Comparison of ENCODE assay signal across 15 cellular contexts in genomic region chr6:140711019-140711613, GRCh38.
A peak's percentile ranks its signal among the peaks of the same experiment; 100 is the strongest.
DNase-seq lines count a peak whose midpoint lies in the region; ATAC-seq and TF ChIP-seq lines count a peak whose summit lies in the region.
"Had no signal": no experiment of that assay in that cellular context is flagged by ENCODE, and none has a peak within 500 bp of the region (broad histone marks: within the 10 kb centered on the region; RNA-seq: fewer than 3 reads in every experiment).

No MANE protein-coding gene starts in this region.

- H3K9me3 Mint-ChIP-seq in WTC11: peaks cover 5% of the 10 kb centered on the region

- H3K9me2 ChIP-seq in SU-DHL-6 (replicated peaks; ENCODE audit: insufficient read depth, low read length): no peaks in the 10 kb centered on the region

- H3K4me1 ChIP-seq in gastrocnemius medialis: no peaks in the 10 kb centered on the region
- H3K4me1 ChIP-seq: sigmoid colon had no signal

- H3K27me3 ChIP-seq in SU-DHL-6 (ENCODE audit: low read length) (no peaks in the 10 kb centered on the region), gastrocnemius medialis (no peaks in the 10 kb centered on the region)
- H3K27me3 ChIP-seq: sigmoid colon had no signal

- no peaks in the 10 kb centered on the region for H3K36me3 Mint-ChIP-seq in WTC11
- H3K36me3 Mint-ChIP-seq: CD8-positive, alpha-beta memory T cell; natural killer cell treated with Interleukin-12 subunit alpha and Interleukin-12 subunit beta and Interleukin-15 and Interleukin-18, amount 100 ng/mL, for 72 hours had no signal

- no peak for TF ChIP-seq POLR2A in gastrocnemius medialis (IDR thresholded peaks at IDR 0.05)

- CTCF ChIA-PET in WTC11 (lab: Charles Lee): no interaction called here

- no peak for TF ChIP-seq CTCF in SU-DHL-6 (IDR thresholded peaks at IDR 0.05; ENCODE audit: insufficient read depth, low read length, poor library complexity, severe bottlenecking)
- TF ChIP-seq CTCF in gastrocnemius medialis (IDR thresholded peaks at IDR 0.05 in 4 of 5, conservative IDR thresholded peaks at IDR 0.05 in 1 of 5): no peak
- TF ChIP-seq CTCF in WTC11 (IDR thresholded peaks at IDR 0.05): no peak

- no peak for DNase-seq in gastrocnemius medialis
- DNase-seq in WTC11 (ENCODE audit: low spot score): no peak
- no peak for DNase-seq in medulla oblongata (ENCODE audit: extremely low spot score)
- no peak for DNase-seq in putamen (ENCODE audit: low spot score)
- DNase-seq: aorta; CD8-positive, alpha-beta memory T cell; effector memory CD4-positive, alpha-beta T cell; left colon; NCI-H1930; sigmoid colon had no signal

- peaks cover 19% of the 10 kb centered on the region for H3F3A ChIP-seq in SU-DHL-6 (ENCODE audit: insufficient read depth)

- intact Hi-C loops in gastrocnemius medialis (cut with DNase I; ENCODE audit: low total_unique reads): no loop called here

- H3K27ac Mint-ChIP-seq in WTC11: no peak overlapping the region
- H3K27ac Mint-ChIP-seq: natural killer cell treated with Interleukin-12 subunit alpha and Interleukin-12 subunit beta and Interleukin-15 and Interleukin-18, amount 100 ng/mL, for 72 hours had no signal

- no peaks in the 10 kb centered on the region for H3K79me2 ChIP-seq in SU-DHL-6 (ENCODE audit: insufficient read depth, low read length)

- 0 out of 2 replicates have a peak, but pooled peaks cover 4% of the 10 kb centered on the region for H3K9me3 ChIP-seq in SU-DHL-6 (ENCODE audit: insufficient read depth, low read length)
- H3K9me3 ChIP-seq in gastrocnemius medialis: no peaks in the 10 kb centered on the region

- in situ Hi-C loops in gastrocnemius medialis (cut with MboI; ENCODE audit: low sequenced_read_pairs in 4 of 4): no loop called here

- H3K4me2 ChIP-seq in SU-DHL-6 (ENCODE audit: low read depth, low read length, poor library complexity, severe bottlenecking): peak overlapping the region; percentile 69

- peak overlapping the region; percentile 75 for H2AFZ ChIP-seq in SU-DHL-6 (ENCODE audit: low read depth, low read length, severe bottlenecking)

- POLR2A ChIA-PET in WTC11 (lab: Charles Lee): no interaction called here

- ATAC-seq in GM18498 (IDR thresholded peaks at IDR 0.05; ENCODE audit: unreplicated experiment) (peak; percentile 61), GM19351 (IDR thresholded peaks at IDR 0.05; ENCODE audit: unreplicated experiment) (peak; percentile 82), HG03432 (IDR thresholded peaks at IDR 0.05; ENCODE audit: unreplicated experiment) (peak; percentile 73), gastrocnemius medialis (no peak), WTC11 (no peak)
- ATAC-seq: left colon; natural killer cell treated with Interleukin-12 subunit alpha and Interleukin-12 subunit beta and Interleukin-15 and Interleukin-18, amount 100 ng/mL, for 72 hours had no signal

- H3K36me3 ChIP-seq in SU-DHL-6 (ENCODE audit: low read length): peaks cover 3% of the 10 kb centered on the region; the same call in 1 of the 2 replicates
- H3K36me3 ChIP-seq in gastrocnemius medialis: no peaks in the 10 kb centered on the region
- H3K36me3 ChIP-seq: sigmoid colon had no signal

- no peaks in the 10 kb centered on the region for H3K27me3 Mint-ChIP-seq in WTC11 (ENCODE audit: low read depth)
- H3K27me3 Mint-ChIP-seq: CD8-positive, alpha-beta memory T cell; natural killer cell treated with Interleukin-12 subunit alpha and Interleukin-12 subunit beta and Interleukin-15 and Interleukin-18, amount 100 ng/mL, for 72 hours had no signal

- no peak overlapping the region for H3K4me3 Mint-ChIP-seq in WTC11
- H3K4me3 Mint-ChIP-seq: CD8-positive, alpha-beta memory T cell; natural killer cell treated with Interleukin-12 subunit alpha and Interleukin-12 subunit beta and Interleukin-15 and Interleukin-18, amount 100 ng/mL, for 72 hours had no signal

- no peaks in the 10 kb centered on the region for H4K20me1 ChIP-seq in SU-DHL-6 (ENCODE audit: low read depth, low read length)

- H3K27ac ChIP-seq in SU-DHL-6 (ENCODE audit: low read depth, low read length) (peak overlapping the region; percentile 86), gastrocnemius medialis (no peak overlapping the region)
- H3K27ac ChIP-seq: sigmoid colon had no signal

- H3K4me3 ChIP-seq in SU-DHL-6 (ENCODE audit: insufficient read depth, low read length, poor library complexity, severe bottlenecking) (peak overlapping the region; percentile 44), gastrocnemius medialis (no peak overlapping the region)
- H3K4me3 ChIP-seq: sigmoid colon had no signal

- H3K9ac ChIP-seq in SU-DHL-6 (ENCODE audit: low read length): peak overlapping the region; percentile 13

- H3K4me1 Mint-ChIP-seq in WTC11: no peaks in the 10 kb centered on the region
- H3K4me1 Mint-ChIP-seq: CD8-positive, alpha-beta memory T cell had no signal

TF ChIP-seq in WTC11, 78 proteins besides CTCF, POLR2A, EP300 and RAD21 (continues in another document):
- no peak for TF ChIP-seq MXD4 (CRISPR knock-in tag; IDR thresholded peaks at IDR 0.05; ENCODE audit: borderline replicate concordance)
- no peak for TF ChIP-seq NFYB (CRISPR knock-in tag; conservative IDR thresholded peaks at IDR 0.05; ENCODE audit: low read depth)
- no peak for TF ChIP-seq PRDM15 (CRISPR knock-in tag; IDR thresholded peaks at IDR 0.05)
- no peak for TF ChIP-seq TP53 (CRISPR knock-in tag; IDR thresholded peaks at IDR 0.05)
- TF ChIP-seq ZNF416 (CRISPR knock-in tag; IDR thresholded peaks at IDR 0.05): no peak
- TF ChIP-seq FOXK1 (CRISPR knock-in tag; IDR thresholded peaks at IDR 0.05): no peak
- no peak for TF ChIP-seq CBFB (CRISPR knock-in tag; IDR thresholded peaks at IDR 0.05; ENCODE audit: low read depth)
- TF ChIP-seq, protein P1, sequence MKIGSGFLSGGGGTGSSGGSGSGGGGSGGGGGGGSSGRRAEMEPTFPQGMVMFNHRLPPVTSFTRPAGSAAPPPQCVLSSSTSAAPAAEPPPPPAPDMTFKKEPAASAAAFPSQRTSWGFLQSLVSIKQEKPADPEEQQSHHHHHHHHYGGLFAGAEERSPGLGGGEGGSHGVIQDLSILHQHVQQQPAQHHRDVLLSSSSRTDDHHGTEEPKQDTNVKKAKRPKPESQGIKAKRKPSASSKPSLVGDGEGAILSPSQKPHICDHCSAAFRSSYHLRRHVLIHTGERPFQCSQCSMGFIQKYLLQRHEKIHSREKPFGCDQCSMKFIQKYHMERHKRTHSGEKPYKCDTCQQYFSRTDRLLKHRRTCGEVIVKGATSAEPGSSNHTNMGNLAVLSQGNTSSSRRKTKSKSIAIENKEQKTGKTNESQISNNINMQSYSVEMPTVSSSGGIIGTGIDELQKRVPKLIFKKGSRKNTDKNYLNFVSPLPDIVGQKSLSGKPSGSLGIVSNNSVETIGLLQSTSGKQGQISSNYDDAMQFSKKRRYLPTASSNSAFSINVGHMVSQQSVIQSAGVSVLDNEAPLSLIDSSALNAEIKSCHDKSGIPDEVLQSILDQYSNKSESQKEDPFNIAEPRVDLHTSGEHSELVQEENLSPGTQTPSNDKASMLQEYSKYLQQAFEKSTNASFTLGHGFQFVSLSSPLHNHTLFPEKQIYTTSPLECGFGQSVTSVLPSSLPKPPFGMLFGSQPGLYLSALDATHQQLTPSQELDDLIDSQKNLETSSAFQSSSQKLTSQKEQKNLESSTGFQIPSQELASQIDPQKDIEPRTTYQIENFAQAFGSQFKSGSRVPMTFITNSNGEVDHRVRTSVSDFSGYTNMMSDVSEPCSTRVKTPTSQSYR (CRISPR knock-in tag; IDR thresholded peaks at IDR 0.05): no peak
- no peak for TF ChIP-seq JAZF1 (CRISPR knock-in tag; IDR thresholded peaks at IDR 0.05)

Comparison
In these comparisons a context has a peak if more than half of its experiments do, and no peak if none do; other contexts are left out.
1. ATAC-seq: peak in GM18498 (single experiment), GM19351 (single experiment) and HG03432 (single experiment); none in gastrocnemius medialis (0 of 2) and WTC11 (single experiment).